ENCODE assay signal across 11 cellular contexts in the genomic region with DNA sequence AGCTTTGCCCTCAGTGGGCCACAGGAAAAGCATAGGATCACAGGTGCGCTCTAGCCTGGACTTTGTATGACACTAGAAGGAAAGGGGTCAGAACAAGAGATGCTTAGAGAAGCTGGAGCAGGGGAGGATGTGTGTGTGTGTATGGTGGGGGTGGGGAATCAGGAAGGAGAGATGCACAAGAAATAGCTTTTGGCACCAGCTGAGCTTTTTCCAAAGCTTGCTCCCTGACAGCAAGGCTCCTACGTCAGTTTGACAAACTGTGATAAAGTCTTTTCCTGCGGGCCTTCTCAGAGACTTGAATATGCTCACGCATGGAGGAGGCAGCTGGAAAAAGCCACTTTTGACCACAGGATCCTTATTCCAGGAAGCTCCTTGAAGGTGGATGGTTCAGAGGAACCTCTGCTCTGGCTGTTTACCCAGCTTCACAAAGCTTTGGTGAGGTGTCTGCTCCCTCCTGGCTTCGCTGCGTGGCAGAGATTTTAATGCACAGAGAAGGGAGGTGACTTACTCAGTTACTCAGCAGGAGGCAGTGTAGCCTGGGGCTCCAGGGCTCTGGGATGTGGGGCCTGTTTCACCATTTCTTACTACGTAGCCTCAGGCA. TPM values are rescaled to one million over a fixed set of nuclear protein-coding genes. Genes with fewer than 3 reads are reported as not detected.
DNase-seq lines count a peak whose midpoint lies in the region; ATAC-seq and TF ChIP-seq lines count a peak whose summit lies in the region.
"Had no signal": no experiment of that assay in that cellular context is flagged by ENCODE, and none has a peak within 500 bp of the region (broad histone marks: within the 10 kb centered on the region; RNA-seq: fewer than 3 reads in every experiment).

No MANE protein-coding gene starts in this region.

- intact Hi-C loops in sciatic nerve (cut with DNase I), result no loop called here

- no peak for TF ChIP-seq POLR2A in upper lobe of left lung (IDR thresholded peaks at IDR 0.05)

- ATAC-seq in upper lobe of left lung (ENCODE audit: low FRiP score in 2 of 2) (no peak), sciatic nerve (no peak)
- ATAC-seq in activated CD4-positive, CD25-positive, alpha-beta regulatory T cell treated with anti-CD3 and anti-CD28 coated beads, Interleukin-2, amount 50 U/mL, for 24 hours, result no peak

- peak overlapping the region; percentile 65 for H3K27ac ChIP-seq in duodenal mucosa (ENCODE audit: low read depth, low read length)
- peak overlapping the region; percentile 92 to 95 for H3K27ac ChIP-seq in mucosa of rectum (ENCODE audit: low read depth in 2 of 2, low read length in 2 of 2)
- H3K27ac ChIP-seq in upper lobe of left lung, result peak overlapping the region; percentile 97 to 99 (median 99)

- H3K36me3 ChIP-seq in duodenal mucosa (ENCODE audit: control insufficient read depth in 1 of 2, insufficient read depth in 2 of 2, low read length in 2 of 2) (peaks cover 12 to 22% of the 10 kb centered on the region in 2 donors), mucosa of rectum (ENCODE audit: control insufficient read depth in 2 of 2, insufficient read depth in 2 of 2, low read length in 2 of 2) (peaks cover 16 to 17% of the 10 kb centered on the region in 2 donors), upper lobe of left lung (peaks cover 5 to 31% (median 17%) of the 10 kb centered on the region in 4 donors)

- H3K27ac Mint-ChIP-seq in T-helper 1 cell treated with Interleukin-12 subunit alpha and Interleukin-12 subunit beta and Interleukin-4 antibody, amounts not matched to agents 30 μg/mL and 1 μg/mL, for 36 hours, result peak overlapping the region; percentile 24

- TF ChIP-seq CTCF in upper lobe of left lung (IDR thresholded peaks at IDR 0.05), result no peak

- H3K4me1 ChIP-seq in duodenal mucosa (ENCODE audit: control insufficient read depth in 1 of 2, insufficient read depth in 2 of 2, low read length in 2 of 2) (peaks cover 62 to 75% of the 10 kb centered on the region in 2 donors), mucosa of rectum (ENCODE audit: control insufficient read depth in 2 of 2, insufficient read depth in 2 of 2, low read length in 2 of 2) (peaks cover 66 to 73% of the 10 kb centered on the region in 2 donors), upper lobe of left lung (peaks cover 79 to 96% (median 83%) of the 10 kb centered on the region in 4 donors)

- peak overlapping the region; percentile 20 to 98 for H3K9ac ChIP-seq in duodenal mucosa (ENCODE audit: low read depth in 1 of 2, low read length in 2 of 2)
- peak overlapping the region; percentile 47 to 92 for H3K9ac ChIP-seq in mucosa of rectum (ENCODE audit: low read depth in 1 of 2, low read length in 2 of 2)

- H3K27me3 Mint-ChIP-seq in T-helper 1 cell treated with Interleukin-12 subunit alpha and Interleukin-12 subunit beta and Interleukin-4 antibody, amounts not matched to agents 30 μg/mL and 1 μg/mL, for 36 hours (ENCODE audit: low read depth), result peaks cover 54% of the 10 kb centered on the region

- no peak for TF ChIP-seq EP300 in upper lobe of left lung (IDR thresholded peaks at IDR 0.05)

- 57 to 65% methylated on average over 7 of the region's 7 CpGs for WGBS in upper lobe of left lung, 2 donors

- H3K4me3 Mint-ChIP-seq in T-helper 1 cell treated with Interleukin-12 subunit alpha and Interleukin-12 subunit beta and Interleukin-4 antibody, amounts not matched to agents 30 μg/mL and 1 μg/mL, for 36 hours, result no peak overlapping the region

- H3K9me3 ChIP-seq in duodenal mucosa (ENCODE audit: control insufficient read depth in 1 of 2, low read length in 2 of 2), result no peaks in the 10 kb centered on the region
- no peaks in the 10 kb centered on the region for H3K9me3 ChIP-seq in mucosa of rectum (ENCODE audit: control insufficient read depth in 2 of 2, low read length in 2 of 2)
- H3K9me3 ChIP-seq in upper lobe of left lung, result no peaks in the 10 kb centered on the region

- DNase-seq in T-helper 1 cell, result no peak
- DNase-seq in upper lobe of left lung, result no peak
- DNase-seq in NCI-H446 treated with DMSO at 0.1 percent for 48 hours (lab: John Stamatoyannopoulos, UW), result no peak
- DNase-seq in sciatic nerve (ENCODE audit: low spot score), result no peak
- DNase-seq: activated gamma-delta T cell treated with Interleukin-2 at 50 U/mL for 16 hours; NCI-H2227 treated with DMSO at 0.1 percent for 48 hours; stimulated activated CD4-positive, alpha-beta T cell treated with anti-CD3 and anti-CD28 coated beads, Interleukin-15, amount 100 ng/mL, for 24 hours had no signal

- H3K36me3 Mint-ChIP-seq in T-helper 1 cell treated with Interleukin-12 subunit alpha and Interleukin-12 subunit beta and Interleukin-4 antibody, amounts not matched to agents 30 μg/mL and 1 μg/mL, for 36 hours (ENCODE audit: low read depth), result peaks cover 2% of the 10 kb centered on the region

- H3K27me3 ChIP-seq in duodenal mucosa (ENCODE audit: control insufficient read depth in 1 of 2, insufficient read depth in 2 of 2, low read length in 2 of 2) (no peaks in the 10 kb centered on the region), mucosa of rectum (ENCODE audit: control insufficient read depth in 2 of 2, insufficient read depth in 2 of 2, low read length in 2 of 2) (peaks cover 0 to 2% of the 10 kb centered on the region in 2 donors), upper lobe of left lung (peaks cover 0 to 15% (median 2%) of the 10 kb centered on the region in 4 donors)

- no peaks in the 10 kb centered on the region for H3K9me3 Mint-ChIP-seq in T-helper 1 cell treated with Interleukin-12 subunit alpha and Interleukin-12 subunit beta and Interleukin-4 antibody, amounts not matched to agents 30 μg/mL and 1 μg/mL, for 36 hours

- peaks cover 36% of the 10 kb centered on the region for H3K4me1 Mint-ChIP-seq in T-helper 1 cell treated with Interleukin-12 subunit alpha and Interleukin-12 subunit beta and Interleukin-4 antibody, amounts not matched to agents 30 μg/mL and 1 μg/mL, for 36 hours (ENCODE audit: low read depth)

- H3K4me3 ChIP-seq in duodenal mucosa (ENCODE audit: low read depth in 1 of 2, low read length in 2 of 2) (peak overlapping the region in 1 of 2 donors; percentile 31), mucosa of rectum (ENCODE audit: low read length in 2 of 2) (peak overlapping the region in 1 of 2 donors; percentile 28), upper lobe of left lung (peak overlapping the region in 1 of 4 donors; percentile 9)

RNA-seq across cellular contexts. Expression of a gene that starts 3.9 kb away (rescaled TPM):
- total RNA-seq in upper lobe of left lung, result 10 to 100 TPM; 38.8 to 81.7 (median 67.5) TPM
- total RNA-seq in sciatic nerve, result 83.1 TPM

RNA-seq across cellular contexts. Expression of a gene that starts 15.7 kb away (rescaled TPM):
- 1 to 10 TPM in 3 of 6 donors, not detected in 3; 1.4 to 4.2 (median 2.0) TPM for total RNA-seq in upper lobe of left lung
- total RNA-seq in sciatic nerve, result not detected

RNA-seq across cellular contexts. Expression of a gene that starts 44.4 kb away (rescaled TPM):
- total RNA-seq in upper lobe of left lung (100 to 1,000 TPM in 2 of 6 donors, 10 to 100 TPM in 4; 52.4 to 226 (median 68.3) TPM), sciatic nerve (71.2 TPM)

RNA-seq across cellular contexts. Expression of a gene that starts 45.0 kb away (rescaled TPM):
- total RNA-seq in upper lobe of left lung (10 to 100 TPM in 4 of 6 donors, 1 to 10 TPM in 2; 6.2 to 19.8 (median 13.6) TPM), sciatic nerve (31.6 TPM)
